ENCODE assay signal across 8 cellular contexts in genomic region chr5:91225848-91226686, GRCh38.
DNase-seq lines count a peak whose midpoint lies in the region; ATAC-seq and TF ChIP-seq lines count a peak whose summit lies in the region.

No MANE protein-coding gene starts in this region.

- intact Hi-C loops in Right ventricle myocardium inferior (cut with DNase I), result loop anchor here (2.0 kb wide), 1 partner anchor 159 kb away; no protein-coding TSS in a partner anchor

- in situ Hi-C loops in brain microvascular endothelial cell (cut with HindIII; ENCODE audit: low pct_ligation_motif_present, low sequenced_read_pairs), result no loop called here

- H3K36me3 ChIP-seq in right atrium auricular region (no peaks in the 10 kb centered on the region), brain microvascular endothelial cell (replicated peaks) (no peaks in the 10 kb centered on the region)

- H3K4me3 Mint-ChIP-seq in type B pancreatic cell, result no peak overlapping the region

- H3K27ac Mint-ChIP-seq in type B pancreatic cell, result no peak overlapping the region

- H3K36me3 Mint-ChIP-seq in type B pancreatic cell, result no peaks in the 10 kb centered on the region

- no peak overlapping the region for H3K4me3 ChIP-seq in right atrium auricular region
- H3K4me3 ChIP-seq in brain microvascular endothelial cell (ENCODE audit: low read depth, low read length), result no peak overlapping the region

- H3K27me3 ChIP-seq in right atrium auricular region (no peaks in the 10 kb centered on the region), brain microvascular endothelial cell (replicated peaks) (no peaks in the 10 kb centered on the region)

- H3K27me3 Mint-ChIP-seq in type B pancreatic cell, result no peaks in the 10 kb centered on the region

- peaks cover 4% of the 10 kb centered on the region for H3K9me3 Mint-ChIP-seq in type B pancreatic cell

- H3K27ac ChIP-seq in right atrium auricular region (no peak overlapping the region), brain microvascular endothelial cell (no peak overlapping the region)

- H3K4me1 ChIP-seq in right atrium auricular region, result no peaks in the 10 kb centered on the region

- DNase-seq in Right ventricle myocardium inferior (ENCODE audit: missing footprints) (no peak), right atrium auricular region (ENCODE audit: low spot score) (no peak), UCSD-AML1 (lab: John Stamatoyannopoulos, UW; ENCODE audit: unreplicated experiment) (peak; percentile 10), brain microvascular endothelial cell (no peak), mucosa of gallbladder (ENCODE audit: low spot score) (peak; percentile 44), type B pancreatic cell (ENCODE audit: extremely low spot score, unreplicated experiment) (no peak), NCI-H2171 (lab: John Stamatoyannopoulos, UW) (no peak)

- TF ChIP-seq CTCF in right atrium auricular region (IDR thresholded peaks at IDR 0.05), result peak in 1 of 2 donors; percentile 46
- peak; percentile 60 for TF ChIP-seq CTCF in brain microvascular endothelial cell (IDR thresholded peaks at IDR 0.05; ENCODE audit: low read depth, low read length, missing control alignments)
- peak; percentile 45 for TF ChIP-seq CTCF in type B pancreatic cell (conservative IDR thresholded peaks at IDR 0.05)

- H3K9me3 ChIP-seq in right atrium auricular region, result no peaks in the 10 kb centered on the region

- ATAC-seq in Right ventricle myocardium inferior (peak; percentile 46), HG03439 (IDR thresholded peaks at IDR 0.05; ENCODE audit: unreplicated experiment) (peak; percentile 83)

- no peaks in the 10 kb centered on the region for H3K4me1 Mint-ChIP-seq in type B pancreatic cell (ENCODE audit: unreplicated experiment)

Comparison
In these comparisons a context has a peak if more than half of its experiments do, and no peak if none do; other contexts are left out.
1. DNase-seq: peak in UCSD-AML1 (single experiment) and mucosa of gallbladder (single experiment); none in Right ventricle myocardium inferior (single experiment), right atrium auricular region (single experiment), brain microvascular endothelial cell (single experiment), type B pancreatic cell (single experiment) and NCI-H2171 (single experiment).